Comparison of ENCODE assay signal across 29 cellular contexts in genomic region chr3:102454101-102454625, GRCh38. TPM values are rescaled to one million over a fixed set of nuclear protein-coding genes. Genes with fewer than 3 reads are reported as not detected.
"Had no signal": no experiment of that assay in that cellular context is flagged by ENCODE, and none has a peak within 500 bp of the region (broad histone marks: within the 10 kb centered on the region; RNA-seq: fewer than 3 reads in every experiment).

No MANE protein-coding gene starts in this region.

- H3K4me3 ChIP-seq: adrenal gland, ascending aorta, heart right ventricle, lung, transverse colon had no signal

- H3K9me3 Mint-ChIP-seq: activated B cell treated with CpG ODN at 0.5 μM for 24 hours; activated T-cell treated with anti-CD3 and anti-CD28 coated beads, Interleukin-2, amount 50 U/mL, for 24 hours; activated T-helper 17 cell treated with anti-CD3 and anti-CD28 coated beads, Interleukin-2, amount 50 U/mL, for 72 hours; naive thymus-derived CD4-positive, alpha-beta T cell; neural crest cell; stimulated activated naive B cell treated with anti-CD40 and anti-IgM and Interleukin-4, amounts not matched to agents 10 μg/mL and 1 μg/mL and 100 μg/mL, for 72 hours had no signal

- DNase-seq: activated B cell treated with CpG ODN at 0.5 μM for 24 hours; activated CD4-positive, alpha-beta T cell treated with anti-CD3 and anti-CD28 coated beads for 36 hours; activated CD4-positive, alpha-beta T cell treated with anti-CD3 and anti-CD28 coated beads, Interleukin-2, amount 50 U/mL, for 4 hours; activated CD8-positive, alpha-beta memory T cell treated with anti-CD3 and anti-CD28 coated beads for 24 hours; activated CD8-positive, alpha-beta memory T cell treated with anti-CD3 and anti-CD28 coated beads, Interleukin-2, amount 50 U/mL, for 4 hours; activated naive CD4-positive, alpha-beta T cell; activated T-cell treated with anti-CD3 and anti-CD28 coated beads, Interleukin-2, amount 50 U/mL, for 24 hours; adrenal gland; brain microvascular endothelial cell; central memory CD4-positive, alpha-beta T cell; effector memory CD4-positive, alpha-beta T cell; heart right ventricle; kidney; naive thymus-derived CD4-positive, alpha-beta T cell; occipital lobe; posterior cingulate gyrus; small intestine; stimulated activated CD4-positive, alpha-beta T cell treated with anti-CD3 and anti-CD28 coated beads, Interleukin-15, amount 100 ng/mL, for 24 hours; stimulated activated CD8-positive, alpha-beta memory T cell treated with anti-CD3 and anti-CD28 coated beads, Interleukin-4, amount 100 ng/mL, for 48 hours; stimulated activated naive B cell treated with anti-CD40 and anti-IgM and Interleukin-4, amounts not matched to agents 10 μg/mL and 1 μg/mL and 100 μg/mL, for 72 hours; transverse colon had no signal

- FAIRE-seq: kidney, small intestine, urothelium cell line had no signal

- H3K4me3 Mint-ChIP-seq: activated B cell treated with CpG ODN at 0.5 μM for 24 hours; activated CD4-positive, alpha-beta T cell treated with anti-CD3 and anti-CD28 coated beads for 36 hours; activated naive CD8-positive, alpha-beta T cell; activated T-cell treated with anti-CD3 and anti-CD28 coated beads, Interleukin-2, amount 50 U/mL, for 24 hours; activated T-helper 17 cell treated with anti-CD3 and anti-CD28 coated beads, Interleukin-2, amount 50 U/mL, for 72 hours; naive thymus-derived CD4-positive, alpha-beta T cell; neural crest cell; stimulated activated naive B cell treated with anti-CD40 and anti-IgM and Interleukin-4, amounts not matched to agents 10 μg/mL and 1 μg/mL and 100 μg/mL, for 72 hours had no signal

- H3K36me3 Mint-ChIP-seq: activated naive CD8-positive, alpha-beta T cell; naive thymus-derived CD4-positive, alpha-beta T cell; stimulated activated naive B cell treated with anti-CD40 and anti-IgM and Interleukin-4, amounts not matched to agents 10 μg/mL and 1 μg/mL and 100 μg/mL, for 72 hours had no signal

- H3K27me3 ChIP-seq: adrenal gland, ascending aorta, brain microvascular endothelial cell, heart right ventricle, transverse colon had no signal

- ATAC-seq: activated CD4-positive, alpha-beta T cell treated with anti-CD3 and anti-CD28 coated beads for 36 hours; activated T-helper 17 cell treated with anti-CD3 and anti-CD28 coated beads, Interleukin-2, amount 50 U/mL, for 72 hours; heart right ventricle; naive thymus-derived CD4-positive, alpha-beta T cell; sciatic nerve; stimulated activated naive B cell treated with anti-CD40 and anti-IgM and Interleukin-4, amounts not matched to agents 10 μg/mL and 1 μg/mL and 100 μg/mL, for 72 hours had no signal

- H3K27me3 Mint-ChIP-seq: activated T-cell treated with anti-CD3 and anti-CD28 coated beads, Interleukin-2, amount 50 U/mL, for 24 hours; stimulated activated naive B cell treated with anti-CD40 and anti-IgM and Interleukin-4, amounts not matched to agents 10 μg/mL and 1 μg/mL and 100 μg/mL, for 72 hours had no signal

- H3K4me1 Mint-ChIP-seq: activated B cell treated with CpG ODN at 0.5 μM for 24 hours; activated CD4-positive, alpha-beta T cell treated with anti-CD3 and anti-CD28 coated beads for 36 hours; activated T-helper 17 cell treated with anti-CD3 and anti-CD28 coated beads, Interleukin-2, amount 50 U/mL, for 72 hours; naive thymus-derived CD4-positive, alpha-beta T cell; stimulated activated naive B cell treated with anti-CD40 and anti-IgM and Interleukin-4, amounts not matched to agents 10 μg/mL and 1 μg/mL and 100 μg/mL, for 72 hours had no signal

- H3K36me3 ChIP-seq: adrenal gland, ascending aorta, brain microvascular endothelial cell, heart right ventricle, transverse colon had no signal

- H3K27ac Mint-ChIP-seq: activated B cell treated with CpG ODN at 0.5 μM for 24 hours; activated CD4-positive, alpha-beta T cell treated with anti-CD3 and anti-CD28 coated beads for 36 hours; activated naive CD8-positive, alpha-beta T cell; activated T-cell treated with anti-CD3 and anti-CD28 coated beads, Interleukin-2, amount 50 U/mL, for 24 hours; activated T-helper 17 cell treated with anti-CD3 and anti-CD28 coated beads, Interleukin-2, amount 50 U/mL, for 72 hours; naive thymus-derived CD4-positive, alpha-beta T cell; stimulated activated naive B cell treated with anti-CD40 and anti-IgM and Interleukin-4, amounts not matched to agents 10 μg/mL and 1 μg/mL and 100 μg/mL, for 72 hours had no signal

RNA-seq across cellular contexts. Expression of gene ZPLD1, which starts 19.3 kb away (rescaled TPM):
- total RNA-seq: activated B cell treated with CpG ODN at 0.5 μM for 24 hours; activated CD4-positive, alpha-beta T cell treated with anti-CD3 and anti-CD28 coated beads for 36 hours; ascending aorta; dermis microvascular lymphatic vessel endothelial cell; heart right ventricle; lung; naive thymus-derived CD4-positive, alpha-beta T cell; neural crest cell; occipital lobe; sciatic nerve; transverse colon had no signal
